21 cellular contexts compared by ENCODE assay signal in the genomic region with DNA sequence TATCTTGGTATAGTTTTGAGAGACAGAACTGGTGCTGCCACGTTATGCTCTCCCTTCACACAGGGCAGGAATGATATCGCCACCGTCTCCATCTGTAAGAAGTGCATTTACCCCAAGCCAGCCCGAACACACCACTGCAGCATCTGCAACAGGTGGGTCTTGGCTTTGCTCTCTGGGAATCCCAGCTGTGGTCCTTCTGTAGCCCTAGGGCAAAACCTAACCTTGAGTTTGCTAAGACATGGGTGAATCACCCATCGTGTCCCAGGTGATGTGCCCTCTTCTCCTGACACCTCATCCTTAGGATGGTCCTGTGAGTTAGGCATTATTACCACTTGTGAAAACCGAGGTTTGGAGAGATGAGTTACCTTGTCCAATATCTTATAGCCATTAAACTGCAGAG. TPM values are rescaled to one million over a fixed set of nuclear protein-coding genes. Genes with fewer than 3 reads are reported as not detected.
DNase-seq lines count a peak whose midpoint lies in the region; ATAC-seq and TF ChIP-seq lines count a peak whose summit lies in the region.
"Had no signal": no experiment of that assay in that cellular context is flagged by ENCODE, and none has a peak within 500 bp of the region (broad histone marks: within the 10 kb centered on the region; RNA-seq: fewer than 3 reads in every experiment).

No MANE protein-coding gene starts in this region.

- no peaks in the 10 kb centered on the region for H3K9me3 ChIP-seq in Caco-2

- H3K36me3 Mint-ChIP-seq in activated CD4-positive, alpha-beta memory T cell treated with anti-CD3 and anti-CD28 coated beads for 36 hours = peaks cover 33% of the 10 kb centered on the region
- peaks cover 60% of the 10 kb centered on the region for H3K36me3 Mint-ChIP-seq in activated CD4-positive, alpha-beta memory T cell treated with anti-CD3 and anti-CD28 coated beads, Interleukin-2, amount 10 ng/mL, durations not matched to agents 7 days and 5 days (ENCODE audit: low read depth)
- peaks cover 59% of the 10 kb centered on the region for H3K36me3 Mint-ChIP-seq in Caco-2 (ENCODE audit: insufficient read depth, unreplicated experiment)
- H3K36me3 Mint-ChIP-seq in activated naive CD8-positive, alpha-beta T cell treated with anti-CD3 and anti-CD28 coated beads, Interleukin-2, amount 50 U/mL, for 24 hours (ENCODE audit: low read depth) = peaks cover 41% of the 10 kb centered on the region
- H3K36me3 Mint-ChIP-seq in neural crest cell (ENCODE audit: low read depth) = peaks cover 22% of the 10 kb centered on the region

- intact Hi-C loops in activated CD4-positive, alpha-beta memory T cell treated with anti-CD3 and anti-CD28 coated beads for 36 hours (cut with micrococcal nuclease) = no loop called here
- intact Hi-C loops in Caco-2 (cut with micrococcal nuclease; ENCODE audit: unreplicated experiment) = no loop called here

- no peak for ATAC-seq in activated naive CD8-positive, alpha-beta T cell treated with anti-CD3 and anti-CD28 coated beads, Interleukin-2, amount 50 U/mL, for 24 hours
- ATAC-seq in HG03025 (IDR thresholded peaks at IDR 0.05; ENCODE audit: low FRiP score, unreplicated experiment) = no peak

- no peak for DNase-seq in activated CD4-positive, alpha-beta memory T cell treated with anti-CD3 and anti-CD28 coated beads for 36 hours
- DNase-seq in activated CD4-positive, alpha-beta memory T cell treated with anti-CD3 and anti-CD28 coated beads, Interleukin-2, amount 10 ng/mL, durations not matched to agents 7 days and 5 days = no peak
- DNase-seq in Caco-2 (no peak), neural crest cell (ENCODE audit: low read depth, low spot score) (no peak), coronary artery (ENCODE audit: low spot score) (no peak)
- no peak for DNase-seq in activated naive CD8-positive, alpha-beta T cell treated with anti-CD3 and anti-CD28 coated beads, Interleukin-2, amount 50 U/mL, for 24 hours
- no peak for DNase-seq in activated CD4-positive, alpha-beta T cell treated with anti-CD3 and anti-CD28 coated beads, Interleukin-2, amount 50 U/mL, for 1 hour
- DNase-seq: 8988T, DMS 273 treated with DMSO at 0.1 percent for 48 hours, DND-41, H7, MV-4-11, NCI-H187 treated with DMSO at 0.1 percent for 48 hours, NCI-H2227 treated with DMSO at 0.1 percent for 48 hours, NCI-H510A treated with DMSO at 0.1 percent for 48 hours, NCI-H774, OCI-M1 had no signal

- H3K27ac Mint-ChIP-seq in activated CD4-positive, alpha-beta memory T cell treated with anti-CD3 and anti-CD28 coated beads for 36 hours = peak overlapping the region; percentile 91
- H3K27ac Mint-ChIP-seq in activated CD4-positive, alpha-beta memory T cell treated with anti-CD3 and anti-CD28 coated beads, Interleukin-2, amount 10 ng/mL, durations not matched to agents 7 days and 5 days = no peak overlapping the region
- H3K27ac Mint-ChIP-seq in Caco-2 (ENCODE audit: unreplicated experiment) (peak overlapping the region; percentile 53), neural crest cell (ENCODE audit: unreplicated experiment) (no peak overlapping the region)
- peak overlapping the region; percentile 40 for H3K27ac Mint-ChIP-seq in activated naive CD8-positive, alpha-beta T cell treated with anti-CD3 and anti-CD28 coated beads, Interleukin-2, amount 50 U/mL, for 24 hours

- no peaks in the 10 kb centered on the region for H3K9me3 Mint-ChIP-seq in activated CD4-positive, alpha-beta memory T cell treated with anti-CD3 and anti-CD28 coated beads for 36 hours
- no peaks in the 10 kb centered on the region for H3K9me3 Mint-ChIP-seq in activated CD4-positive, alpha-beta memory T cell treated with anti-CD3 and anti-CD28 coated beads, Interleukin-2, amount 10 ng/mL, durations not matched to agents 7 days and 5 days
- H3K9me3 Mint-ChIP-seq in Caco-2 (ENCODE audit: unreplicated experiment) (no peaks in the 10 kb centered on the region), neural crest cell (no peaks in the 10 kb centered on the region)
- H3K9me3 Mint-ChIP-seq in activated naive CD8-positive, alpha-beta T cell treated with anti-CD3 and anti-CD28 coated beads, Interleukin-2, amount 50 U/mL, for 24 hours = no peaks in the 10 kb centered on the region
- H3K9me3 Mint-ChIP-seq: CD14-positive monocyte had no signal

- TF ChIP-seq CTCF in Caco-2 (IDR thresholded peaks at IDR 0.05; ENCODE audit: insufficient read depth in 1 of 2, low read depth in 1 of 2, low read length in 1 of 2, severe bottlenecking in 1 of 2, unreplicated experiment in 1 of 2) = no peak
- TF ChIP-seq CTCF in neural crest cell (conservative IDR thresholded peaks at IDR 0.05) = no peak
- TF ChIP-seq CTCF in coronary artery (IDR thresholded peaks at IDR 0.05) = no peak

- H3K27me3 ChIP-seq in Caco-2 (replicated peaks; ENCODE audit: control insufficient read depth, insufficient read depth, low read length) = no peaks in the 10 kb centered on the region

- H3K4me1 Mint-ChIP-seq in activated CD4-positive, alpha-beta memory T cell treated with anti-CD3 and anti-CD28 coated beads for 36 hours (ENCODE audit: low read depth) = peaks cover 68% of the 10 kb centered on the region
- H3K4me1 Mint-ChIP-seq in activated CD4-positive, alpha-beta memory T cell treated with anti-CD3 and anti-CD28 coated beads, Interleukin-2, amount 10 ng/mL, durations not matched to agents 7 days and 5 days = peaks cover 26% of the 10 kb centered on the region
- no peaks in the 10 kb centered on the region for H3K4me1 Mint-ChIP-seq in Caco-2 (ENCODE audit: low read depth, unreplicated experiment)
- H3K4me1 Mint-ChIP-seq in activated naive CD8-positive, alpha-beta T cell treated with anti-CD3 and anti-CD28 coated beads, Interleukin-2, amount 50 U/mL, for 24 hours = peaks cover 41% of the 10 kb centered on the region
- peaks cover 23% of the 10 kb centered on the region for H3K4me1 Mint-ChIP-seq in neural crest cell

- BruUV-seq in Caco-2 (replicated peaks; lab: Mats Ljungman, UMichigan) = no TSS peak

- H3K27ac ChIP-seq in coronary artery = no peak overlapping the region
- H3K27ac ChIP-seq: HL-60, KMS-11 had no signal

- POLR2A ChIA-PET in activated CD4-positive, alpha-beta memory T cell treated with anti-CD3 and anti-CD28 coated beads for 36 hours (lab: Charles Lee) = interaction anchor here (1.5 to 1.6 kb wide), 2 partner anchors 8 to 9 kb away, joined by 5 to 6 read pairs; no protein-coding TSS in a partner anchor
- POLR2A ChIA-PET in activated CD4-positive, alpha-beta memory T cell treated with anti-CD3 and anti-CD28 coated beads, Interleukin-2, amount 10 ng/mL, durations not matched to agents 7 days and 5 days (lab: Charles Lee) = interaction anchor here (1.2 kb wide), 1 partner anchor 9 kb away, joined by 5 read pairs; no protein-coding TSS in a partner anchor
- POLR2A ChIA-PET in Caco-2 (lab: Charles Lee) = interaction anchor here (0.7 kb wide), 1 partner anchor 18 kb away, joined by 3 read pairs; no protein-coding TSS in a partner anchor

- peaks cover 4% of the 10 kb centered on the region for H3K36me3 ChIP-seq in Caco-2 (ENCODE audit: control insufficient read depth, insufficient read depth, low read length)

- peaks cover 6% of the 10 kb centered on the region for H3K4me1 ChIP-seq in Caco-2

- no peak overlapping the region for H3K4me3 ChIP-seq in Caco-2 (ENCODE audit: low read depth, low read length)
- H3K4me3 ChIP-seq in coronary artery = no peak overlapping the region

- no peaks in the 10 kb centered on the region for H3K27me3 Mint-ChIP-seq in activated CD4-positive, alpha-beta memory T cell treated with anti-CD3 and anti-CD28 coated beads for 36 hours
- H3K27me3 Mint-ChIP-seq in activated CD4-positive, alpha-beta memory T cell treated with anti-CD3 and anti-CD28 coated beads, Interleukin-2, amount 10 ng/mL, durations not matched to agents 7 days and 5 days = no peaks in the 10 kb centered on the region
- no peaks in the 10 kb centered on the region for H3K27me3 Mint-ChIP-seq in Caco-2 (ENCODE audit: insufficient read depth, unreplicated experiment)
- no peaks in the 10 kb centered on the region for H3K27me3 Mint-ChIP-seq in activated naive CD8-positive, alpha-beta T cell treated with anti-CD3 and anti-CD28 coated beads, Interleukin-2, amount 50 U/mL, for 24 hours
- no peaks in the 10 kb centered on the region for H3K27me3 Mint-ChIP-seq in neural crest cell (ENCODE audit: low read depth)

- H3K4me3 Mint-ChIP-seq in activated CD4-positive, alpha-beta memory T cell treated with anti-CD3 and anti-CD28 coated beads for 36 hours = no peak overlapping the region
- no peak overlapping the region for H3K4me3 Mint-ChIP-seq in activated CD4-positive, alpha-beta memory T cell treated with anti-CD3 and anti-CD28 coated beads, Interleukin-2, amount 10 ng/mL, durations not matched to agents 7 days and 5 days
- H3K4me3 Mint-ChIP-seq in Caco-2 (ENCODE audit: unreplicated experiment) = no peak overlapping the region
- H3K4me3 Mint-ChIP-seq in activated naive CD8-positive, alpha-beta T cell treated with anti-CD3 and anti-CD28 coated beads, Interleukin-2, amount 50 U/mL, for 24 hours = no peak overlapping the region
- peak overlapping the region; percentile 10 for H3K4me3 Mint-ChIP-seq in neural crest cell
- H3K4me3 Mint-ChIP-seq: CD14-positive monocyte had no signal

- CTCF ChIA-PET in activated CD4-positive, alpha-beta memory T cell treated with anti-CD3 and anti-CD28 coated beads for 36 hours (lab: Charles Lee) = interaction anchor here (1.0 to 2.3 kb wide), 3 partner anchors 8 to 102 kb away, joined by 3 to 6 read pairs (median 6); no protein-coding TSS in a partner anchor
- CTCF ChIA-PET in activated CD4-positive, alpha-beta memory T cell treated with anti-CD3 and anti-CD28 coated beads, Interleukin-2, amount 10 ng/mL, durations not matched to agents 7 days and 5 days (lab: Charles Lee) = no interaction called here
- CTCF ChIA-PET in Caco-2 (lab: Charles Lee) = interaction anchor here (0.6 kb wide), 1 partner anchor 25 kb away, joined by 8 read pairs; no protein-coding TSS in a partner anchor

RNA-seq across cellular contexts. Expression of a gene that starts 6.4 kb away (rescaled TPM):
- 10 to 100 TPM; 42.5 to 43.6 TPM for total RNA-seq in activated CD4-positive, alpha-beta memory T cell treated with anti-CD3 and anti-CD28 coated beads for 36 hours
- 10 to 100 TPM; 33.9 to 35.7 TPM for total RNA-seq in activated CD4-positive, alpha-beta memory T cell treated with anti-CD3 and anti-CD28 coated beads, Interleukin-2, amount 10 ng/mL, durations not matched to agents 7 days and 5 days
- 43.5 and 48.3 TPM in 2 replicates for total RNA-seq in Caco-2 (2022)
- total RNA-seq in neural crest cell = 58.1 and 58.2 TPM in 2 replicates

RNA-seq across cellular contexts. Expression of a gene that starts 6.5 kb away (rescaled TPM):
- 10 to 100 TPM; 69.0 to 75.1 TPM for total RNA-seq in activated CD4-positive, alpha-beta memory T cell treated with anti-CD3 and anti-CD28 coated beads for 36 hours
- total RNA-seq in activated CD4-positive, alpha-beta memory T cell treated with anti-CD3 and anti-CD28 coated beads, Interleukin-2, amount 10 ng/mL, durations not matched to agents 7 days and 5 days = 10 to 100 TPM; 49.3 to 49.8 TPM
- total RNA-seq in Caco-2 (2022) (77.5 and 84.7 TPM in 2 replicates), neural crest cell (40.3 and 41.8 TPM in 2 replicates)

RNA-seq across cellular contexts. Expression of a gene that starts 26.4 kb away (rescaled TPM):
- 1,000 to 10,000 TPM; 1,430 to 1,457 TPM for total RNA-seq in activated CD4-positive, alpha-beta memory T cell treated with anti-CD3 and anti-CD28 coated beads for 36 hours
- total RNA-seq in activated CD4-positive, alpha-beta memory T cell treated with anti-CD3 and anti-CD28 coated beads, Interleukin-2, amount 10 ng/mL, durations not matched to agents 7 days and 5 days = 100 to 1,000 TPM; 509 to 514 TPM
- total RNA-seq in Caco-2 (2022) = 412 and 462 TPM in 2 replicates
- 313 and 337 TPM in 2 replicates for total RNA-seq in neural crest cell

RNA-seq across cellular contexts. Expression of a gene that starts 45.9 kb away (rescaled TPM):
- total RNA-seq in activated CD4-positive, alpha-beta memory T cell treated with anti-CD3 and anti-CD28 coated beads for 36 hours = 10 to 100 TPM; 84.7 to 86.8 TPM
- total RNA-seq in activated CD4-positive, alpha-beta memory T cell treated with anti-CD3 and anti-CD28 coated beads, Interleukin-2, amount 10 ng/mL, durations not matched to agents 7 days and 5 days = 10 to 100 TPM; 60.6 to 66.3 TPM
- total RNA-seq in Caco-2 (2022) (105 and 112 TPM in 2 replicates), neural crest cell (86.4 and 88.7 TPM in 2 replicates)

RNA-seq across cellular contexts. Expression of a gene that starts 46.4 kb away (rescaled TPM):
- total RNA-seq in activated CD4-positive, alpha-beta memory T cell treated with anti-CD3 and anti-CD28 coated beads for 36 hours = 1 to 10 TPM; 1.6 to 2.6 TPM
- 1 to 10 TPM; 1.4 to 1.6 TPM for total RNA-seq in activated CD4-positive, alpha-beta memory T cell treated with anti-CD3 and anti-CD28 coated beads, Interleukin-2, amount 10 ng/mL, durations not matched to agents 7 days and 5 days
- total RNA-seq in Caco-2 (2022) = 11.4 and 11.7 TPM in 2 replicates
- total RNA-seq in neural crest cell = 6.5 and 8.7 TPM in 2 replicates

Comparison
In these comparisons a context has a peak if more than half of its experiments do, and no peak if none do; other contexts are left out.
1. H3K27ac Mint-ChIP-seq: peak in activated CD4-positive, alpha-beta memory T cell treated with anti-CD3 and anti-CD28 coated beads for 36 hours (single experiment), Caco-2 (single experiment) and activated naive CD8-positive, alpha-beta T cell treated with anti-CD3 and anti-CD28 coated beads, Interleukin-2, amount 50 U/mL, for 24 hours (single experiment); none in activated CD4-positive, alpha-beta memory T cell treated with anti-CD3 and anti-CD28 coated beads, Interleukin-2, amount 10 ng/mL, durations not matched to agents 7 days and 5 days (single experiment) and neural crest cell (single experiment).